In genomic region chr7:128876586-128876977, GRCh38 we compare ENCODE assay signal across 24 cellular contexts. TPM values are rescaled to one million over a fixed set of nuclear protein-coding genes. Genes with fewer than 3 reads are reported as not detected.
"Had no signal": no experiment of that assay in that cellular context is flagged by ENCODE, and none has a peak within 500 bp of the region (broad histone marks: within the 10 kb centered on the region; RNA-seq: fewer than 3 reads in every experiment).

No MANE protein-coding gene starts in this region.

- H3K36me3 ChIP-seq: esophagus muscularis mucosa, gastroesophageal sphincter, heart left ventricle, stomach, upper lobe of left lung had no signal

- H3K4me1 Mint-ChIP-seq: activated naive CD8-positive, alpha-beta T cell treated with anti-CD3 and anti-CD28 coated beads for 36 hours; central memory CD8-positive, alpha-beta T cell; immature natural killer cell; stimulated activated effector memory CD8-positive, alpha-beta T cell treated with anti-CD3 and anti-CD28 coated beads, Interleukin-12 subunit alpha, Interleukin-12 subunit beta, amount 100 ng/mL, for 72 hours had no signal

- DNase-seq: activated CD4-positive, alpha-beta T cell treated with anti-CD3 and anti-CD28 coated beads, Interleukin-2, amount 50 U/mL, for 4 hours; activated naive CD8-positive, alpha-beta T cell treated with anti-CD3 and anti-CD28 coated beads for 36 hours; cortex of kidney; effector CD4-positive, alpha-beta T cell; immature natural killer cell; occipital lobe; retina; stimulated activated CD4-positive, alpha-beta T cell treated with anti-CD3 and anti-CD28 coated beads, Interleukin-15, amount 100 ng/mL, for 24 hours; stimulated activated CD4-positive, alpha-beta T cell treated with anti-CD3 and anti-CD28 coated beads, Interleukin-4, amount 100 ng/mL, for 24 hours; stomach; SW 1271; T-helper 2 cell had no signal

- H3K4me3 Mint-ChIP-seq: activated naive CD8-positive, alpha-beta T cell treated with anti-CD3 and anti-CD28 coated beads for 36 hours; activated T-helper 1 cell treated with anti-CD3 and anti-CD28 coated beads, Interleukin-12 subunit alpha, Interleukin-12 subunit beta, Interleukin-2, Interleukin-4 antibody, amounts not matched to agents 30 ng/mL and 10 ng/mL and 1 ng/mL, durations not matched to agents 14 hours and 24 hours and 36 hours; brain; central memory CD8-positive, alpha-beta T cell; immature natural killer cell; mesothelial cell of epicardium; nephron; stimulated activated effector memory CD8-positive, alpha-beta T cell treated with anti-CD3 and anti-CD28 coated beads, Interleukin-12 subunit alpha, Interleukin-12 subunit beta, amount 100 ng/mL, for 72 hours had no signal

- H3K27me3 ChIP-seq: esophagus muscularis mucosa, gastroesophageal sphincter, heart left ventricle had no signal

- H3K27ac ChIP-seq: esophagus muscularis mucosa, gastroesophageal sphincter, heart left ventricle, stomach, upper lobe of left lung, VCaP had no signal

- H3K4me1 ChIP-seq: upper lobe of left lung had no signal

- H3K4me3 ChIP-seq: esophagus muscularis mucosa, gastroesophageal sphincter, heart left ventricle, stomach, upper lobe of left lung had no signal

- H3K27me3 Mint-ChIP-seq: activated naive CD8-positive, alpha-beta T cell treated with anti-CD3 and anti-CD28 coated beads for 36 hours; central memory CD8-positive, alpha-beta T cell had no signal

- H3K27ac Mint-ChIP-seq: activated naive CD8-positive, alpha-beta T cell treated with anti-CD3 and anti-CD28 coated beads for 36 hours; activated T-helper 1 cell treated with anti-CD3 and anti-CD28 coated beads, Interleukin-12 subunit alpha, Interleukin-12 subunit beta, Interleukin-2, Interleukin-4 antibody, amounts not matched to agents 30 ng/mL and 10 ng/mL and 1 ng/mL, durations not matched to agents 14 hours and 24 hours and 36 hours; immature natural killer cell; mesothelial cell of epicardium; nephron; stimulated activated effector memory CD8-positive, alpha-beta T cell treated with anti-CD3 and anti-CD28 coated beads, Interleukin-12 subunit alpha, Interleukin-12 subunit beta, amount 100 ng/mL, for 72 hours had no signal

- H3K9me3 Mint-ChIP-seq: activated naive CD8-positive, alpha-beta T cell treated with anti-CD3 and anti-CD28 coated beads for 36 hours; activated T-helper 1 cell treated with anti-CD3 and anti-CD28 coated beads, Interleukin-12 subunit alpha, Interleukin-12 subunit beta, Interleukin-2, Interleukin-4 antibody, amounts not matched to agents 30 ng/mL and 10 ng/mL and 1 ng/mL, durations not matched to agents 14 hours and 24 hours and 36 hours; brain; central memory CD8-positive, alpha-beta T cell; immature natural killer cell; mesothelial cell of epicardium; nephron; stimulated activated effector memory CD8-positive, alpha-beta T cell treated with anti-CD3 and anti-CD28 coated beads, Interleukin-12 subunit alpha, Interleukin-12 subunit beta, amount 100 ng/mL, for 72 hours had no signal

- H3K36me3 Mint-ChIP-seq: activated naive CD8-positive, alpha-beta T cell treated with anti-CD3 and anti-CD28 coated beads for 36 hours; brain; immature natural killer cell; mesothelial cell of epicardium; stimulated activated effector memory CD8-positive, alpha-beta T cell treated with anti-CD3 and anti-CD28 coated beads, Interleukin-12 subunit alpha, Interleukin-12 subunit beta, amount 100 ng/mL, for 72 hours had no signal

- ATAC-seq: gastroesophageal sphincter; heart left ventricle; stimulated activated effector memory CD8-positive, alpha-beta T cell treated with anti-CD3 and anti-CD28 coated beads, Interleukin-12 subunit alpha, Interleukin-12 subunit beta, amount 100 ng/mL, for 72 hours had no signal

- H3K9me3 ChIP-seq: esophagus muscularis mucosa, gastroesophageal sphincter, heart left ventricle, stomach, upper lobe of left lung had no signal

RNA-seq across cellular contexts. Expression of gene KCP, which starts 33.9 kb away (rescaled TPM):
- total RNA-seq: activated T-helper 1 cell treated with anti-CD3 and anti-CD28 coated beads, Interleukin-12 subunit alpha, Interleukin-12 subunit beta, Interleukin-2, Interleukin-4 antibody, amounts not matched to agents 30 ng/mL and 10 ng/mL and 1 ng/mL, durations not matched to agents 14 hours and 24 hours and 36 hours; lung microvascular endothelial cell had no signal

RNA-seq across cellular contexts. Expression of gene FLNC, which starts 46.4 kb away (rescaled TPM):
- polyA plus RNA-seq: immature natural killer cell had no signal
